8 cellular contexts compared by ENCODE assay signal in genomic region chr2:137467246-137467862, GRCh38.
A peak's percentile ranks its signal among the peaks of the same experiment; 100 is the strongest.
DNase-seq lines count a peak whose midpoint lies in the region; ATAC-seq and TF ChIP-seq lines count a peak whose summit lies in the region.

No MANE protein-coding gene starts in this region.

- no peaks in the 10 kb centered on the region for H3K27me3 ChIP-seq in NT2/D1 (ENCODE audit: insufficient read depth, insufficient read length)
- H3K27me3 ChIP-seq in ovary: no peaks in the 10 kb centered on the region

- no peaks in the 10 kb centered on the region for H3K36me3 ChIP-seq in NT2/D1 (ENCODE audit: insufficient read depth, insufficient read length, low read length)
- H3K36me3 ChIP-seq in ovary: no peaks in the 10 kb centered on the region

- H3K4me3 ChIP-seq in NT2/D1 (ENCODE audit: insufficient read length, low read depth): no peak overlapping the region
- H3K4me3 ChIP-seq in epithelial cell of proximal tubule (ENCODE audit: low read depth, low read length): no peak overlapping the region
- H3K4me3 ChIP-seq in ovary: no peak overlapping the region

- H3K9me3 ChIP-seq in NT2/D1 (ENCODE audit: insufficient read depth, low read length) (no peaks in the 10 kb centered on the region), ovary (no peaks in the 10 kb centered on the region)

- intact Hi-C loops in natural killer cell (cut with micrococcal nuclease) (no loop called here), ovary (cut with DNase I) (no loop called here)

- H3K27ac Mint-ChIP-seq in natural killer cell: no peak overlapping the region

- WGBS in ovary, 3 donors: 22 to 40% (median 38%) methylated on average over 3 of the region's 3 CpGs

- H3K27ac ChIP-seq in ovary: no peak overlapping the region

- ATAC-seq in GM19467 (IDR thresholded peaks at IDR 0.05; ENCODE audit: unreplicated experiment): peak; percentile 88
- peak; percentile 89 for ATAC-seq in HG03457 (IDR thresholded peaks at IDR 0.05; ENCODE audit: unreplicated experiment)
- peak; percentile 51 for ATAC-seq in omental fat pad (ENCODE audit: low FRiP score)
- no peak for ATAC-seq in natural killer cell

- no peaks in the 10 kb centered on the region for H3K27me3 Mint-ChIP-seq in natural killer cell (ENCODE audit: low read depth in 2 of 2)

- CTCF ChIA-PET in GM10248 (lab: Yijun Ruan, JAX): interaction anchor here (1.0 to 3.4 kb wide), 11 partner anchors 10 to 1359 kb away, joined by 3 to 32 read pairs (median 4); no protein-coding TSS in a partner anchor

- TF ChIP-seq CTCF in GM10248 (IDR thresholded peaks at IDR 0.05; ENCODE audit: control extremely low read depth, extremely low read depth, low read depth, missing control alignments) (peak; percentile 54), epithelial cell of proximal tubule (conservative IDR thresholded peaks at IDR 0.05; ENCODE audit: low read depth, low read length) (peak; percentile 87), omental fat pad (IDR thresholded peaks at IDR 0.05) (no peak), natural killer cell (IDR thresholded peaks at IDR 0.05) (no peak), ovary (IDR thresholded peaks at IDR 0.05) (no peak)

- H3K4me1 ChIP-seq in NT2/D1 (ENCODE audit: insufficient read depth, insufficient read length) (no peaks in the 10 kb centered on the region), ovary (ENCODE audit: insufficient read depth) (no peaks in the 10 kb centered on the region)

- no peak overlapping the region for H3K4me3 Mint-ChIP-seq in natural killer cell

- H3K36me3 Mint-ChIP-seq in natural killer cell: no peaks in the 10 kb centered on the region

- POLR2A ChIA-PET in GM10248 (lab: Yijun Ruan, JAX): no interaction called here

- no peak overlapping the region for H3K9ac ChIP-seq in NT2/D1 (ENCODE audit: insufficient read length, low read depth)

- no peak for TF ChIP-seq EP300 in ovary (IDR thresholded peaks at IDR 0.05)

- DNase-seq in GM10248 (ENCODE audit: extremely low spot score) (peak; percentile 14), NT2/D1 (ENCODE audit: low read depth, low spot score) (peak; percentile 23), epithelial cell of proximal tubule (ENCODE audit: low read depth) (peak; percentile 12), omental fat pad (ENCODE audit: low spot score) (no peak), natural killer cell (no peak), ovary (no peak)

- peaks cover 2 to 7% of the 10 kb centered on the region in 2 donors for H3K9me3 Mint-ChIP-seq in natural killer cell

- TF ChIP-seq POLR2A in ovary (IDR thresholded peaks at IDR 0.05): no peak

- H3K4me1 Mint-ChIP-seq in natural killer cell: no peaks in the 10 kb centered on the region

Comparison
In these comparisons a context has a peak if more than half of its experiments do, and no peak if none do; other contexts are left out.
1. DNase-seq: peak in GM10248 (single experiment), NT2/D1 (single experiment) and epithelial cell of proximal tubule (single experiment); none in omental fat pad (single experiment), natural killer cell (single experiment) and ovary (0 of 5).
2. CTCF ChIP-seq: peak in GM10248 (single experiment) and epithelial cell of proximal tubule (single experiment); none in omental fat pad (0 of 3), natural killer cell (single experiment) and ovary (0 of 3).
3. ATAC-seq: peak in GM19467 (single experiment), HG03457 (single experiment) and omental fat pad (single experiment); none in natural killer cell (0 of 3).